Comparison of ENCODE assay signal across 1 cellular context in the genomic region with DNA sequence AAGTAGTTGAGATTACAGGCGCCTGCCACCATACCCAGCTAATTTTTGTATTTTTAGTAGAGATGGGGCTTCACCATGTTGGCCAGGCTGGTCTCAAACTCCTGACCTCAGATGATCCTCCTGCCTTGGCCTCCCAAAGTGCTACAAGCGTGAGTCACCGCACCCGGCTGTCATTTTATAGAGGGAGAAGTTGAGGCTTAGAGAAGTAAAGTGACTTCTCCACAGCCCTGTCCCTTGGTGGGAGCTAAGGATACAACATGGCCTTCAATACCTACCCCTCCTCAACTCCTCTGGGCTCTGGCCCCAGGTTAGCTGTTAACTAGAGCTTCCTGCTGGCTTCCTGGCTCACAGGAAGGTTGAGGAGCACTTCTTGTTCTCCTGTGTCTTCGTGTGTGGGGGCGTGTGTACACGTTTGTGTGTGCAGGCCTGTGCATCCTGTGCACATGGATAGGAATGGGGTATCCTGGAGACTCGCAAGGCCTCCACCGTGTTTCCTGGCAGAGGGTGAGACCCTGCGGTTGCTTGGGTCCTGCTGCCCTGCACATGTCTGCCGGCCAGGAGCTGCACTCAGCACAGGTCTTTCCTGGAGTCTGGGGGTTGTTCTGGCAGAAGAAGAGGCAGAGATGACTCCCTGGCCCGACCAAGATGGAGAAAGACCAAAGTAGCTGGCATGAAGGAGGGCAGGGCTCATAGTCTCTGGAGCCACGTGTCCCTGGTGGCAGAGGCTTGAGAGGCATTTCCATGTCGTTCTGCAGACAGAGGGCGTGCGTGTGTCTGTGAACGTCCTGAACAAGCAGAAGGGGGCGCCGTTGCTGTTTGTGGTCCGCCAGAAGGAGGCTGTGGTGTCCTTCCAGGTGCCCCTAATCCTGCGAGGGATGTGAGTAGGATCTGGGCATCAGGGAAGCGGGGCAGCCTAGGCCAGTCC.
TF ChIP-seq lines count a peak whose summit lies in the region.

No MANE protein-coding gene starts in this region.

TF ChIP-seq in HCT116, 20 proteins besides CTCF, POLR2A, EP300 and RAD21:
- TF ChIP-seq SRF (IDR thresholded peaks at IDR 0.05; ENCODE audit: low read depth) (no peak), ZFX (IDR thresholded peaks at IDR 0.05) (no peak), CBX3 (IDR thresholded peaks at IDR 0.05; ENCODE audit: low read depth) (0 out of 2 replicates have a peak, but pooled peaks have one; percentile 46), YY1 (IDR thresholded peaks at IDR 0.05; ENCODE audit: extremely low read depth, insufficient replicate concordance, low read depth, low read length) (peak; percentile 65), ELF1 (IDR thresholded peaks at IDR 0.05; ENCODE audit: borderline replicate concordance, low read depth) (no peak), EZH2phosphoT487 (IDR thresholded peaks at IDR 0.05; ENCODE audit: borderline replicate concordance) (no peak), ZNF274 (IDR thresholded peaks at IDR 0.05; ENCODE audit: low read depth, low read length) (no peak), EZH2 (IDR thresholded peaks at IDR 0.05) (no peak)
- TF ChIP-seq, protein P1, sequence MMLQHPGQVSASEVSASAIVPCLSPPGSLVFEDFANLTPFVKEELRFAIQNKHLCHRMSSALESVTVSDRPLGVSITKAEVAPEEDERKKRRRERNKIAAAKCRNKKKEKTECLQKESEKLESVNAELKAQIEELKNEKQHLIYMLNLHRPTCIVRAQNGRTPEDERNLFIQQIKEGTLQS (IDR thresholded peaks at IDR 0.05), result no peak
- TF ChIP-seq, protein P2, sequence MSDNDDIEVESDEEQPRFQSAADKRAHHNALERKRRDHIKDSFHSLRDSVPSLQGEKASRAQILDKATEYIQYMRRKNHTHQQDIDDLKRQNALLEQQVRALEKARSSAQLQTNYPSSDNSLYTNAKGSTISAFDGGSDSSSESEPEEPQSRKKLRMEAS (IDR thresholded peaks at IDR 0.05), result peak; percentile 97
